Comparison of ENCODE assay signal across 23 cellular contexts in the genomic region with DNA sequence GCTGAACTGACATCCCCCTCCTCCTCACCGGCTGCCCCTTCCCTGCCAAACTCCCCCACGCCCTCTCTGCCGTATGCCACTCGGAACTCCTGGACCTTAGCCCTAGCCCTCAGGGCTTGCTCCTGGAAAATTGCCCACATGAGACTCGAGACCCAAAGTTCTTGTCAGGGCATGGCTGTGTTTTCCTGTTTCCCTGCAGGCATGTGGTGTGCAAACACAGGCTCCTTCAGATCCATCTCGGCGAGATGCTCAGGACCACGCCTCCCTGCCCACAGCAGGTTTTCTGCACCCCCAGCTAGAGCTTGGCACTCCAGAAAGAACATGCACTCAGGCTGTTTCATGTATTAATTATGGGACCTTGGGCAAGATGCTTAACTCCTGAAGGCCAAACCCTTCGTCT.
DNase-seq lines count a peak whose midpoint lies in the region; ATAC-seq, FAIRE-seq and TF ChIP-seq lines count a peak whose summit lies in the region.
"Had no signal": no experiment of that assay in that cellular context is flagged by ENCODE, and none has a peak within 500 bp of the region (broad histone marks: within the 10 kb centered on the region; RNA-seq: fewer than 3 reads in every experiment).

No MANE protein-coding gene starts in this region.

- DNase-seq in cardiac septum (ENCODE audit: low spot score), result peak; percentile 57
- no peak for DNase-seq in left ventricle myocardium superior
- DNase-seq in DMS79 (lab: John Stamatoyannopoulos, UW), result peak; percentile 64
- DNase-seq in kidney, result peak; percentile 29
- no peak for DNase-seq in upper lobe of right lung
- DNase-seq in midbrain (lab: John Stamatoyannopoulos, UW), result no peak
- DNase-seq in type B pancreatic cell (ENCODE audit: extremely low spot score, unreplicated experiment), result no peak
- no peak for DNase-seq in retina
- DNase-seq: CD4-positive, alpha-beta T cell; CD8-positive, alpha-beta memory T cell; DMS 273 treated with DMSO at 0.1 percent for 48 hours; DMS53; EL; GDM1; H9; HFFc6 had no signal

- intact Hi-C loops in cardiac septum (cut with DNase I), result no loop called here
- intact Hi-C loops in left ventricle myocardium superior (cut with micrococcal nuclease), result no loop called here
- intact Hi-C loops in kidney (cut with DNase I), result no loop called here
- intact Hi-C loops in upper lobe of right lung (cut with DNase I), result no loop called here

- H3K27me3 Mint-ChIP-seq in type B pancreatic cell, result peaks cover 17% of the 10 kb centered on the region
- H3K27me3 Mint-ChIP-seq: CD4-positive, alpha-beta T cell had no signal

- H3K27ac ChIP-seq in kidney (ENCODE audit: low read depth in 2 of 2, low read length in 2 of 2), result no peak overlapping the region
- H3K27ac ChIP-seq in upper lobe of right lung, result no peak overlapping the region
- H3K27ac ChIP-seq: BLaER1 treated with 17β-estradiol and CSF1 and Interleukin-3, amounts not matched to agents 10 nM and 100 nM had no signal

- TF ChIP-seq CTCF in kidney (IDR thresholded peaks at IDR 0.05; ENCODE audit: borderline replicate concordance, extremely low read depth, insufficient read depth) (no peak), upper lobe of right lung (IDR thresholded peaks at IDR 0.05) (no peak), type B pancreatic cell (conservative IDR thresholded peaks at IDR 0.05) (no peak)

- H3K4me3 Mint-ChIP-seq in type B pancreatic cell, result no peak overlapping the region
- H3K4me3 Mint-ChIP-seq: B cell; CD4-positive, alpha-beta T cell; CD8-positive, alpha-beta memory T cell; GM23338; H9; HFFc6 had no signal

- no peaks in the 10 kb centered on the region for H3K36me3 Mint-ChIP-seq in type B pancreatic cell
- H3K36me3 Mint-ChIP-seq: CD14-positive monocyte; CD8-positive, alpha-beta memory T cell had no signal

- H3K9me3 ChIP-seq in kidney (ENCODE audit: control insufficient read depth in 1 of 2, low read length in 2 of 2) (no peaks in the 10 kb centered on the region), upper lobe of right lung (no peaks in the 10 kb centered on the region)
- H3K9me3 ChIP-seq: BLaER1 treated with 17β-estradiol and CSF1 and Interleukin-3, amounts not matched to agents 10 nM and 100 nM had no signal

- peaks cover 5% of the 10 kb centered on the region for H3K27me3 ChIP-seq in upper lobe of right lung

- H3K4me1 ChIP-seq in kidney (ENCODE audit: control insufficient read depth in 1 of 2, insufficient read depth in 1 of 2, low read depth in 1 of 2, low read length in 2 of 2) (no peaks in the 10 kb centered on the region), upper lobe of right lung (no peaks in the 10 kb centered on the region)

- no peak for FAIRE-seq in kidney (lab: Jason Lieb, UNC)
- FAIRE-seq: D721Med, GM12878, GM19239 had no signal

- no peaks in the 10 kb centered on the region for H3K9me3 Mint-ChIP-seq in type B pancreatic cell
- H3K9me3 Mint-ChIP-seq: CD4-positive, alpha-beta T cell; CD8-positive, alpha-beta memory T cell; GM23338; H9 had no signal

- H3K27ac Mint-ChIP-seq in type B pancreatic cell, result no peak overlapping the region
- H3K27ac Mint-ChIP-seq: B cell; CD14-positive monocyte; CD4-positive, alpha-beta T cell; CD8-positive, alpha-beta memory T cell; GM23338; H9; HFFc6 had no signal

- H3K4me1 Mint-ChIP-seq in type B pancreatic cell (ENCODE audit: unreplicated experiment), result no peaks in the 10 kb centered on the region
- H3K4me1 Mint-ChIP-seq: B cell; CD14-positive monocyte; CD8-positive, alpha-beta memory T cell had no signal

- ATAC-seq in left ventricle myocardium superior (no peak), upper lobe of right lung (peak; percentile 62)
- ATAC-seq: GM12878, GM23338 had no signal

- no peaks in the 10 kb centered on the region for H3K36me3 ChIP-seq in kidney (ENCODE audit: control insufficient read depth in 1 of 2, insufficient read depth in 2 of 2, low read length in 2 of 2)
- no peaks in the 10 kb centered on the region for H3K36me3 ChIP-seq in upper lobe of right lung
- H3K36me3 ChIP-seq: BLaER1 treated with 17β-estradiol and CSF1 and Interleukin-3, amounts not matched to agents 10 nM and 100 nM had no signal

- no peak overlapping the region for H3K9ac ChIP-seq in kidney (ENCODE audit: low read length in 2 of 2)
- H3K9ac ChIP-seq: BLaER1 treated with 17β-estradiol and CSF1 and Interleukin-3, amounts not matched to agents 10 nM and 100 nM had no signal

- H3K4me3 ChIP-seq in kidney (ENCODE audit: low read length in 2 of 2) (no peak overlapping the region), upper lobe of right lung (no peak overlapping the region)
- H3K4me3 ChIP-seq: BLaER1 treated with 17β-estradiol and CSF1 and Interleukin-3, amounts not matched to agents 10 nM and 100 nM; GM12878; GM23338 had no signal

Comparison
In these comparisons a context has a peak if more than half of its experiments do, and no peak if none do; other contexts are left out.
1. DNase-seq: peak in cardiac septum (single experiment), DMS79 (single experiment) and kidney (single experiment); none in left ventricle myocardium superior (single experiment), upper lobe of right lung (single experiment), midbrain (single experiment), type B pancreatic cell (single experiment) and retina (single experiment).